In genomic region chr2:68441179-68441993, GRCh38 we compare ENCODE assay signal across 8 cellular contexts. TPM values are rescaled to one million over a fixed set of nuclear protein-coding genes. Genes with fewer than 3 reads are reported as not detected.
DNase-seq lines count a peak whose midpoint lies in the region; ATAC-seq lines count a peak whose summit lies in the region.

No MANE protein-coding gene starts in this region.

- H3K4me3 Mint-ChIP-seq in CD8-positive, alpha-beta memory T cell = peak overlapping the region; percentile 5 to 82 (median 75)

- peaks cover 27 to 39% (median 36%) of the 10 kb centered on the region in 3 donors for H3K4me1 Mint-ChIP-seq in CD8-positive, alpha-beta memory T cell

- DNase-seq in CD8-positive, alpha-beta memory T cell = peak; percentile 71 to 90 (median 81)
- DNase-seq in NCI-H774 (lab: John Stamatoyannopoulos, UW) (peak; percentile 82), dermis microvascular lymphatic vessel endothelial cell (ENCODE audit: low read depth in 2 of 2) (peak; percentile 68 to 84), medulla oblongata (ENCODE audit: extremely low spot score) (peak; percentile 97)
- DNase-seq in activated CD4-positive, alpha-beta T cell treated with anti-CD3 and anti-CD28 coated beads, Interleukin-2, amount 50 U/mL, for 1 hour = peak; percentile 75
- peak; percentile 71 to 74 for DNase-seq in stimulated activated CD8-positive, alpha-beta memory T cell treated with anti-CD3 and anti-CD28 coated beads, Interleukin-15, amount 100 ng/mL, for 48 hours (ENCODE audit: low read depth in 2 of 2)

- CTCF ChIA-PET in CD8-positive, alpha-beta memory T cell (lab: Charles Lee) = interaction anchor here (0.8 to 4.5 kb wide), 37 partner anchors 10 to 319 kb away, joined by 3 to 37 read pairs (median 5); partner anchors contain the start of genes CNRIP1, PLEK and PNO1

- POLR2A ChIA-PET in CD8-positive, alpha-beta memory T cell (lab: Charles Lee) = interaction anchor here (0.6 to 1.6 kb wide), 5 partner anchors 14 to 271 kb away, joined by 4 to 8 read pairs (median 5); no protein-coding TSS in a partner anchor

- no peaks in the 10 kb centered on the region for H3K36me3 Mint-ChIP-seq in CD8-positive, alpha-beta memory T cell

- H3K9me3 Mint-ChIP-seq in CD8-positive, alpha-beta memory T cell = no peaks in the 10 kb centered on the region

- no peaks in the 10 kb centered on the region for H3K27me3 ChIP-seq in CD8-positive, alpha-beta memory T cell (ENCODE audit: insufficient read depth, low read length, poor library complexity, severe bottlenecking)

- no peaks in the 10 kb centered on the region for H3K36me3 ChIP-seq in CD8-positive, alpha-beta memory T cell (ENCODE audit: insufficient read depth, low read length)

- peaks cover 13% of the 10 kb centered on the region for H3K4me1 ChIP-seq in CD8-positive, alpha-beta memory T cell (ENCODE audit: insufficient read depth, low read length)

- H3K4me3 ChIP-seq in CD8-positive, alpha-beta memory T cell (ENCODE audit: low read length) = no peak overlapping the region

- no peaks in the 10 kb centered on the region for H3K9me3 ChIP-seq in CD8-positive, alpha-beta memory T cell (ENCODE audit: low read length)

- H3K27me3 Mint-ChIP-seq in CD8-positive, alpha-beta memory T cell = peaks cover 0 to 2% of the 10 kb centered on the region in 2 donors

- ATAC-seq in GM19467 (IDR thresholded peaks at IDR 0.05; ENCODE audit: unreplicated experiment) (peak; percentile 99), HG03575 (IDR thresholded peaks at IDR 0.05; ENCODE audit: extremely low read depth, insufficient number of reproducible peaks, low FRiP score, unreplicated experiment) (peak; percentile 94)

- peak overlapping the region; percentile 90 to 99 (median 97) for H3K27ac Mint-ChIP-seq in CD8-positive, alpha-beta memory T cell

- peak overlapping the region; percentile 41 for H3K27ac ChIP-seq in CD8-positive, alpha-beta memory T cell (ENCODE audit: low read depth, low read length)

RNA-seq across cellular contexts. Expression of gene FBXO48, which starts 25.7 kb away (rescaled TPM):
- total RNA-seq in CD8-positive, alpha-beta memory T cell = 1 to 10 TPM; 1.5 to 1.6 TPM
- 0.79 TPM for polyA plus RNA-seq in CD8-positive, alpha-beta memory T cell
- total RNA-seq in dermis microvascular lymphatic vessel endothelial cell = 0.13 and 0.25 TPM in 2 replicates

RNA-seq across cellular contexts. Expression of gene APLF, which starts 26.0 kb away (rescaled TPM):
- 1 to 10 TPM; 3.6 to 4.0 TPM for total RNA-seq in CD8-positive, alpha-beta memory T cell
- 1.9 TPM for polyA plus RNA-seq in CD8-positive, alpha-beta memory T cell
- total RNA-seq in dermis microvascular lymphatic vessel endothelial cell = 4.0 and 6.4 TPM in 2 replicates
